27 cellular contexts compared by ENCODE assay signal in the genomic region with DNA sequence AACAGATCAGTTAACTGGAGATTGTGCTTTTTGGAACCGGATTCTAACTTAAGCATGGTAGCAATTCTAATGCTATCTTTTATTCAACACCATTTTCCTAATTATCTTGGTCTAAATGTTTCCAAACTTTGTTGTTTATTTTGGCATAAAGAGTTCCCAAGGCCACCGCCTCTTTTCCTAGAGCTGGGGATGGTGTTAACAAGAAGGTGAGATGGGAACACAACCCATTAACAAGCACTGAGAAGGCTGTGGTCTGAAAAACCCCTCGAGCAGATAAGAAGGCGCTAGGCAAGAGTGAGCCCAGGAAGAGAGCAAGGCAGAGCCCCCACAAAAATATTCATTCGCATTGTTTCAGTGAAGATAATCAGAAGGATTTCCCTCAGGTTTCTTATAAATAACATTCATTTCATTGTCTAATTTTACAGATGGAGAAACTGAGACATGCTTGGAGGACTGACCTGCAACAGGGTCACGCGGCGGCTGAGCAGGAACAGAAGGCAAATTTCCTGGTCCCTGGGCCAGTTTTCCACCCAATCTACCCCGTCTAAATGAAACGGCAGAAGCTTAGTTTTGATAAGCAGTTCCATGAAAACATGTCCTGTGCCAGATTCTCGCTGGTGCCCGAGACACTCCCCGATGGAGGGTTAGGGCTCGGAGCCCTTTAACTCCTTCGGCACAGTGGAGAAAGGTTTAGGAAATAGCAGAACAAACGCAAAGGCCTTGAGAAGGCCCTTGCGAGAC.
"Had no signal": no experiment of that assay in that cellular context is flagged by ENCODE, and none has a peak within 500 bp of the region (broad histone marks: within the 10 kb centered on the region; RNA-seq: fewer than 3 reads in every experiment).

No MANE protein-coding gene starts in this region.

- H3K27me3 ChIP-seq: breast epithelium, sigmoid colon, transverse colon had no signal

- ATAC-seq: naive thymus-derived CD4-positive, alpha-beta T cell; stimulated activated memory B cell treated with anti-CD40 and anti-IgM and Interleukin-4, amounts not matched to agents 10 μg/mL and 1 μg/mL and 100 μg/mL, for 72 hours; stimulated activated naive CD8-positive, alpha-beta T cell treated with anti-CD3 and anti-CD28 coated beads, Interleukin-15, amount 100 ng/mL, for 72 hours had no signal

- H3K36me3 Mint-ChIP-seq: mesothelial cell of epicardium had no signal

- H3K27ac Mint-ChIP-seq: activated naive CD4-positive, alpha-beta T cell treated with anti-CD3 and anti-CD28 coated beads, Interleukin-2, amount 10 ng/mL, durations not matched to agents 7 days and 5 days; activated T-helper 1 cell treated with anti-CD3 and anti-CD28 coated beads, Interleukin-12 subunit alpha, Interleukin-12 subunit beta, Interleukin-2, Interleukin-4 antibody, amounts not matched to agents 30 ng/mL and 10 ng/mL and 1 ng/mL, durations not matched to agents 14 hours and 24 hours and 36 hours; naive thymus-derived CD4-positive, alpha-beta T cell; stimulated activated memory B cell treated with anti-CD40 and anti-IgM and Interleukin-4, amounts not matched to agents 10 μg/mL and 1 μg/mL and 100 μg/mL, for 72 hours; stimulated activated naive CD8-positive, alpha-beta T cell treated with anti-CD3 and anti-CD28 coated beads, Interleukin-15, amount 100 ng/mL, for 72 hours had no signal

- H3K4me3 ChIP-seq: breast epithelium, sigmoid colon, SK-N-MC, transverse colon had no signal

- H3K9me3 Mint-ChIP-seq: activated naive CD4-positive, alpha-beta T cell treated with anti-CD3 and anti-CD28 coated beads, Interleukin-2, amount 10 ng/mL, durations not matched to agents 7 days and 5 days; activated T-helper 1 cell treated with anti-CD3 and anti-CD28 coated beads, Interleukin-12 subunit alpha, Interleukin-12 subunit beta, Interleukin-2, Interleukin-4 antibody, amounts not matched to agents 30 ng/mL and 10 ng/mL and 1 ng/mL, durations not matched to agents 14 hours and 24 hours and 36 hours; mesothelial cell of epicardium; naive thymus-derived CD4-positive, alpha-beta T cell; neural crest cell; stimulated activated memory B cell treated with anti-CD40 and anti-IgM and Interleukin-4, amounts not matched to agents 10 μg/mL and 1 μg/mL and 100 μg/mL, for 72 hours; stimulated activated naive CD8-positive, alpha-beta T cell treated with anti-CD3 and anti-CD28 coated beads, Interleukin-15, amount 100 ng/mL, for 72 hours had no signal

- H3K9me3 ChIP-seq: breast epithelium, sigmoid colon, transverse colon had no signal

- H3K27me3 Mint-ChIP-seq: activated naive CD4-positive, alpha-beta T cell treated with anti-CD3 and anti-CD28 coated beads, Interleukin-2, amount 10 ng/mL, durations not matched to agents 7 days and 5 days; naive thymus-derived CD4-positive, alpha-beta T cell; stimulated activated memory B cell treated with anti-CD40 and anti-IgM and Interleukin-4, amounts not matched to agents 10 μg/mL and 1 μg/mL and 100 μg/mL, for 72 hours; stimulated activated naive CD8-positive, alpha-beta T cell treated with anti-CD3 and anti-CD28 coated beads, Interleukin-15, amount 100 ng/mL, for 72 hours had no signal

- DNase-seq: activated CD4-positive, alpha-beta T cell treated with anti-CD3 and anti-CD28 coated beads for 4 hours; activated CD4-positive, alpha-beta T cell treated with anti-CD3 and anti-CD28 coated beads, Interleukin-2, amount 50 U/mL, for 48 hours; activated CD8-positive, alpha-beta memory T cell treated with anti-CD3 and anti-CD28 coated beads for 24 hours; activated effector memory CD4-positive, alpha-beta T cell treated with anti-CD3 and anti-CD28 coated beads, Interleukin-2, amount 50 U/mL, for 16 hours; activated naive CD4-positive, alpha-beta T cell treated with anti-CD3 and anti-CD28 coated beads, Interleukin-2, amount 10 ng/mL, durations not matched to agents 7 days and 5 days; amniotic stem cell; central memory CD4-positive, alpha-beta T cell; dermis blood vessel endothelial cell; effector CD4-positive, alpha-beta T cell; mammary epithelial cell; naive thymus-derived CD4-positive, alpha-beta T cell; nucleus accumbens; sigmoid colon; small intestine; stimulated activated CD4-positive, alpha-beta T cell treated with anti-CD3 and anti-CD28 coated beads, Interleukin-4, amount 100 ng/mL, for 24 hours; stimulated activated CD8-positive, alpha-beta memory T cell treated with anti-CD3 and anti-CD28 coated beads, Interleukin-4, amount 100 ng/mL, for 48 hours; stimulated activated naive CD8-positive, alpha-beta T cell treated with anti-CD3 and anti-CD28 coated beads, Interleukin-15, amount 100 ng/mL, for 72 hours; transverse colon had no signal

- H3K4me3 Mint-ChIP-seq: activated naive CD4-positive, alpha-beta T cell treated with anti-CD3 and anti-CD28 coated beads, Interleukin-2, amount 10 ng/mL, durations not matched to agents 7 days and 5 days; activated T-helper 1 cell treated with anti-CD3 and anti-CD28 coated beads, Interleukin-12 subunit alpha, Interleukin-12 subunit beta, Interleukin-2, Interleukin-4 antibody, amounts not matched to agents 30 ng/mL and 10 ng/mL and 1 ng/mL, durations not matched to agents 14 hours and 24 hours and 36 hours; mesothelial cell of epicardium; naive thymus-derived CD4-positive, alpha-beta T cell; neural crest cell; stimulated activated memory B cell treated with anti-CD40 and anti-IgM and Interleukin-4, amounts not matched to agents 10 μg/mL and 1 μg/mL and 100 μg/mL, for 72 hours; stimulated activated naive CD8-positive, alpha-beta T cell treated with anti-CD3 and anti-CD28 coated beads, Interleukin-15, amount 100 ng/mL, for 72 hours had no signal

- FAIRE-seq: frontal cortex, islet of Langerhans, small intestine had no signal

- H3K4me1 ChIP-seq: breast epithelium, parathyroid adenoma had no signal

- H3K27ac ChIP-seq: breast epithelium, parathyroid adenoma, sigmoid colon, SK-N-MC, transverse colon had no signal

- H3K36me3 ChIP-seq: breast epithelium, sigmoid colon, transverse colon had no signal
